ENCODE assay signal across 10 cellular contexts in genomic region chr5:74394924-74395880, GRCh38.
DNase-seq lines count a peak whose midpoint lies in the region; ATAC-seq and TF ChIP-seq lines count a peak whose summit lies in the region.
"Had no signal": no experiment of that assay in that cellular context is flagged by ENCODE, and none has a peak within 500 bp of the region (broad histone marks: within the 10 kb centered on the region; RNA-seq: fewer than 3 reads in every experiment).

No MANE protein-coding gene starts in this region.

- H3K4me2 ChIP-seq in hepatocyte, result no peak overlapping the region

- no peaks in the 10 kb centered on the region for H3K9me3 ChIP-seq in hepatocyte (ENCODE audit: low read depth)
- H3K9me3 ChIP-seq: transverse colon had no signal

- peak; percentile 32 for TF ChIP-seq CTCF in hepatocyte (IDR thresholded peaks at IDR 0.05; ENCODE audit: poor library complexity)

- H3K36me3 ChIP-seq in hepatocyte (replicated peaks; ENCODE audit: insufficient read depth, low read depth), result no peaks in the 10 kb centered on the region
- H3K36me3 ChIP-seq: transverse colon had no signal

- DNase-seq in NCI-H526 (lab: John Stamatoyannopoulos, UW) (peak; percentile 35 to 57), NCI-H526 treated with DMSO at 0.1 percent for 48 hours (lab: John Stamatoyannopoulos, UW) (no peak), RPMI8226 (peak; percentile 89), hepatocyte (ENCODE audit: low spot score) (peak; percentile 71), sciatic nerve (ENCODE audit: low spot score) (no peak), head of caudate nucleus (no peak)
- DNase-seq: activated CD8-positive, alpha-beta T cell treated with anti-CD3 and anti-CD28 coated beads for 36 hours; transverse colon had no signal

- H2AFZ ChIP-seq in hepatocyte, result no peak overlapping the region

- H4K20me1 ChIP-seq in hepatocyte (ENCODE audit: insufficient read depth, poor library complexity, severe bottlenecking), result no peaks in the 10 kb centered on the region

- no peak overlapping the region for H3K4me3 ChIP-seq in hepatocyte
- H3K4me3 ChIP-seq: transverse colon had no signal

- intact Hi-C loops in sciatic nerve (cut with DNase I) (no loop called here), head of caudate nucleus (cut with DNase I) (no loop called here)

- H3K27ac ChIP-seq in hepatocyte, result peak overlapping the region; percentile 82
- H3K27ac ChIP-seq: transverse colon had no signal

- H3K79me2 ChIP-seq in hepatocyte, result no peaks in the 10 kb centered on the region

- WGBS in hepatocyte (ENCODE audit: low lambda C conversion rate, missing lambda C conversion rate), result 72% methylated on average over 10 of the region's 10 CpGs

- H3K4me1 ChIP-seq in hepatocyte (ENCODE audit: insufficient read depth), result peaks cover 29% of the 10 kb centered on the region

- H3K27me3 ChIP-seq in hepatocyte, result no peaks in the 10 kb centered on the region
- H3K27me3 ChIP-seq: transverse colon had no signal

- ATAC-seq in sciatic nerve (peak; percentile 34), GM21576 (IDR thresholded peaks at IDR 0.05; ENCODE audit: unreplicated experiment) (no peak), HG02571 (IDR thresholded peaks at IDR 0.05; ENCODE audit: unreplicated experiment) (no peak)
- ATAC-seq: activated CD8-positive, alpha-beta T cell treated with anti-CD3 and anti-CD28 coated beads for 36 hours had no signal

- H3K9me2 ChIP-seq in hepatocyte (replicated peaks; ENCODE audit: insufficient read depth), result no peaks in the 10 kb centered on the region

Comparison
In these comparisons a context has a peak if more than half of its experiments do, and no peak if none do; other contexts are left out.
1. DNase-seq: peak in NCI-H526 (2 of 2), RPMI8226 (single experiment) and hepatocyte (single experiment); none in NCI-H526 treated with DMSO at 0.1 percent for 48 hours (single experiment), sciatic nerve (single experiment) and head of caudate nucleus (0 of 42).